Comparison of ENCODE assay signal across 13 cellular contexts in the genomic region with DNA sequence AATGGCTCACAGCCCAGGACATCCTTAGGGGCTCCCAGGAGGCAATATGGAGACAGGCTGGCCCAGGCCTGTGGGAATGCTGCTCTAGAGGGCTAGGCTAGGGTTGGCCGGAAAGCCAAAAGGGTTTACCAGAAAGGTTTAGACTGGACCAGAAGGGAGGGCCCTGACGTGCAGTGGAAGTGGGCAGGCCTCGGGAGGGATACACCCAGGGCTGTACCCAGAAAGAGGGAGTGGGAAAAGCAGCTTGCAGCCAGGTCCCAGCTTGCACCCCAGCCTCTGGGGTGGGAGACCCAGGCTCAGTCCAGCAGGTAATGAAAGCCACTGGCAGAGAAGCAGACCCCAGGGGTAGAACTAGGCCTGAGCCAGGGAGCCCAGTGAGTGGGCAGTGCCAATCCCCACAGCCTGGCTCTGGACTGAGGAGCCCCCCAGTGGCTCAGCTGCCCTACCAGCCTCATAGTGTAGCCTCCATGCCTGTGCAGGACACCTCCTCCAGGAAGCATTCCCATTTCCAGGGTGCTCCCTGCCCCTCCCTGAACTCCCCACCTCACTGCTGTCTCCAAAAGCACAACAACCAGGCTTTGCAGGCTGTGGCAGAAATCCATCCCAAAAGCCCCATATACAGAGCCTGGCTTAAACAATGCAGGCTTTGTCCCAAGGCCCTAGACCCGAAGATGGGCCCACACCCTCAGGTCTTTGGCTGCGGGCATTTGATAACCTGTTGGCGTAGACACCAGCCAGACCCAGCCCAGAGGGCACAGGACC. TPM values are rescaled to one million over a fixed set of nuclear protein-coding genes. Genes with fewer than 3 reads are reported as not detected.
A peak's percentile ranks its signal among the peaks of the same experiment; 100 is the strongest.
DNase-seq lines count a peak whose midpoint lies in the region; ATAC-seq and TF ChIP-seq lines count a peak whose summit lies in the region.
"Had no signal": no experiment of that assay in that cellular context is flagged by ENCODE, and none has a peak within 500 bp of the region (broad histone marks: within the 10 kb centered on the region; RNA-seq: fewer than 3 reads in every experiment).

No MANE protein-coding gene starts in this region.

- CTCF ChIA-PET in CD8-positive, alpha-beta T cell (lab: Charles Lee): interaction anchor here (0.6 to 19.1 kb wide), 4 partner anchors 12 to 186 kb away, joined by 3 to 198 read pairs (median 6); no protein-coding TSS in a partner anchor

- H3K9ac ChIP-seq in NT2/D1 (ENCODE audit: insufficient read length, low read depth) (peak overlapping the region; percentile 6), skeletal muscle tissue (ENCODE audit: low read depth in 1 of 3, low read length in 3 of 3) (peak overlapping the region in 2 of 3 donors; percentile 8 to 30)

- H3K27me3 ChIP-seq in CD8-positive, alpha-beta T cell (ENCODE audit: insufficient read depth, low read length): no peaks in the 10 kb centered on the region
- H3K27me3 ChIP-seq in NT2/D1 (ENCODE audit: insufficient read depth, insufficient read length) (peaks cover 20% of the 10 kb centered on the region), skeletal muscle tissue (ENCODE audit: control insufficient read depth in 3 of 3, insufficient read depth in 3 of 3, low read length in 3 of 3) (no peaks in the 10 kb centered on the region)

- no peaks in the 10 kb centered on the region for H3K9me3 ChIP-seq in CD8-positive, alpha-beta T cell (ENCODE audit: low read length)
- H3K9me3 ChIP-seq in NT2/D1 (ENCODE audit: insufficient read depth, low read length) (no peaks in the 10 kb centered on the region), skeletal muscle tissue (ENCODE audit: control insufficient read depth in 3 of 3, low read length in 3 of 3) (no peaks in the 10 kb centered on the region)

- no peak for ATAC-seq in CD8-positive, alpha-beta T cell
- ATAC-seq in activated CD4-positive, CD25-positive, alpha-beta regulatory T cell treated with anti-CD3 and anti-CD28 coated beads, Interleukin-2, amount 50 U/mL, for 24 hours: no peak
- ATAC-seq: Right ventricle myocardium inferior had no signal

- no peak overlapping the region for H3K4me3 Mint-ChIP-seq in CD8-positive, alpha-beta T cell

- DNase-seq in CD8-positive, alpha-beta T cell: peak in 1 of 7 experiments; percentile 9
- DNase-seq in NT2/D1 (ENCODE audit: low read depth, low spot score) (no peak), globus pallidus (ENCODE audit: low spot score) (peak; percentile 43), DMS53 (lab: John Stamatoyannopoulos, UW) (no peak), NCI-H128 (lab: John Stamatoyannopoulos, UW; ENCODE audit: unreplicated experiment) (no peak)
- DNase-seq: activated T-cell treated with anti-CD3 and anti-CD28 coated beads, Interleukin-2, amount 50 U/mL, for 48 hours; midbrain; NCI-H1436 treated with DMSO at 0.1 percent for 48 hours; NCI-H2227 treated with DMSO at 0.1 percent for 48 hours; posterior cingulate gyrus had no signal

- H3K4me3 ChIP-seq in CD8-positive, alpha-beta T cell (ENCODE audit: low read depth, low read length): no peak overlapping the region
- H3K4me3 ChIP-seq in NT2/D1 (ENCODE audit: insufficient read length, low read depth): no peak overlapping the region
- H3K4me3 ChIP-seq in skeletal muscle tissue (ENCODE audit: low read length in 3 of 3): no peak overlapping the region

- peaks cover 5% of the 10 kb centered on the region for H3K36me3 ChIP-seq in CD8-positive, alpha-beta T cell (ENCODE audit: insufficient read depth, low read length)
- peaks cover 32% of the 10 kb centered on the region for H3K36me3 ChIP-seq in NT2/D1 (ENCODE audit: insufficient read depth, insufficient read length, low read length)
- peaks cover 13 to 20% (median 16%) of the 10 kb centered on the region in 3 donors for H3K36me3 ChIP-seq in skeletal muscle tissue (ENCODE audit: control insufficient read depth in 3 of 3, insufficient read depth in 3 of 3, low read length in 3 of 3)

- H3K27ac Mint-ChIP-seq in CD8-positive, alpha-beta T cell: peak overlapping the region; percentile 52

- TF ChIP-seq CTCF in CD8-positive, alpha-beta T cell (IDR thresholded peaks at IDR 0.05): no peak

- intact Hi-C loops in CD8-positive, alpha-beta T cell (cut with DNase I, micrococcal nuclease): no loop called here

- POLR2A ChIA-PET in CD8-positive, alpha-beta T cell (lab: Charles Lee): no interaction called here

- no peak overlapping the region for H3K27ac ChIP-seq in CD8-positive, alpha-beta T cell (ENCODE audit: low read depth, low read length)
- no peak overlapping the region for H3K27ac ChIP-seq in skeletal muscle tissue (ENCODE audit: low read depth, low read length)

- H3K4me1 ChIP-seq in CD8-positive, alpha-beta T cell (ENCODE audit: insufficient read depth, low read length): peaks cover 28% of the 10 kb centered on the region
- H3K4me1 ChIP-seq in NT2/D1 (ENCODE audit: insufficient read depth, insufficient read length): peaks cover 7% of the 10 kb centered on the region
- H3K4me1 ChIP-seq in skeletal muscle tissue (ENCODE audit: control insufficient read depth in 3 of 3, insufficient read depth in 3 of 3, low read length in 3 of 3): peaks cover 41 to 66% (median 48%) of the 10 kb centered on the region in 3 donors

- no peaks in the 10 kb centered on the region for H3K9me3 Mint-ChIP-seq in CD8-positive, alpha-beta T cell

- H3K27me3 Mint-ChIP-seq in CD8-positive, alpha-beta T cell (ENCODE audit: low read depth): no peaks in the 10 kb centered on the region

- H3K36me3 Mint-ChIP-seq in CD8-positive, alpha-beta T cell: peaks cover 24% of the 10 kb centered on the region

- H3K4me1 Mint-ChIP-seq in CD8-positive, alpha-beta T cell (ENCODE audit: low read depth): peaks cover 55% of the 10 kb centered on the region

RNA-seq across cellular contexts. Expression of a gene that starts 3.5 kb away (rescaled TPM):
- 10 to 100 TPM; 13.9 to 20.2 TPM for total RNA-seq in CD8-positive, alpha-beta T cell
- 11.5 TPM for total RNA-seq in skeletal muscle tissue

RNA-seq across cellular contexts. Expression of a gene that starts 3.5 kb away (rescaled TPM):
- total RNA-seq in CD8-positive, alpha-beta T cell: 1 to 10 TPM; 1.8 to 2.3 TPM
- 1.0 TPM for total RNA-seq in skeletal muscle tissue

RNA-seq across cellular contexts. Expression of a gene that starts 49.4 kb away (rescaled TPM):
- 100 to 1,000 TPM; 535 TPM for total RNA-seq in CD8-positive, alpha-beta T cell
- total RNA-seq in skeletal muscle tissue: 8.9 TPM

RNA-seq across cellular contexts. Expression of a gene that starts 52.2 kb away (rescaled TPM):
- total RNA-seq in CD8-positive, alpha-beta T cell: 100 to 1,000 TPM; 102 to 103 TPM
- 39.1 TPM for total RNA-seq in skeletal muscle tissue

RNA-seq across cellular contexts. Expression of a gene that starts 52.2 kb away (rescaled TPM):
- total RNA-seq in CD8-positive, alpha-beta T cell: under 1 TPM; 0.08 to 0.11 TPM
- total RNA-seq in skeletal muscle tissue: 2.6 TPM

Comparison
In these comparisons a context has a peak if more than half of its experiments do, and no peak if none do; other contexts are left out.
1. RNA of a gene that starts 49.4 kb away (total RNA-seq): 535 TPM in CD8-positive, alpha-beta T cell; 8.9 TPM in skeletal muscle tissue (single experiment); every median in the first group is over 10 times any median in the second.